Comparison of ENCODE assay signal across 10 cellular contexts in genomic region chr6:154447929-154448328, GRCh38.
DNase-seq lines count a peak whose midpoint lies in the region; ATAC-seq and TF ChIP-seq lines count a peak whose summit lies in the region.
"Had no signal": no experiment of that assay in that cellular context is flagged by ENCODE, and none has a peak within 500 bp of the region (broad histone marks: within the 10 kb centered on the region; RNA-seq: fewer than 3 reads in every experiment).

No MANE protein-coding gene starts in this region.

- peak overlapping the region in 3 of 4 donors; percentile 43 to 69 (median 54) for H3K27ac ChIP-seq in esophagus squamous epithelium
- peak overlapping the region; percentile 61 for H3K27ac ChIP-seq in stomach smooth muscle (ENCODE audit: low read length)

- 61 to 68% methylated on average over 2 of the region's 2 CpGs for WGBS in esophagus squamous epithelium, 2 donors

- ATAC-seq in GM18505 (IDR thresholded peaks at IDR 0.05; ENCODE audit: unreplicated experiment) (no peak), HG02840 (IDR thresholded peaks at IDR 0.05; ENCODE audit: low FRiP score, unreplicated experiment) (no peak)

- intact Hi-C loops in esophagus squamous epithelium (cut with DNase I): no loop called here

- peak overlapping the region; percentile 43 to 54 for H3K9ac ChIP-seq in stomach smooth muscle (ENCODE audit: low read length in 2 of 2)

- H3K4me1 ChIP-seq in esophagus squamous epithelium (peaks cover 0 to 24% (median 3%) of the 10 kb centered on the region in 3 donors), stomach smooth muscle (ENCODE audit: control insufficient read depth, insufficient read depth, low read length) (peaks cover 24% of the 10 kb centered on the region)

- H3K9me3 ChIP-seq in esophagus squamous epithelium (no peaks in the 10 kb centered on the region), stomach smooth muscle (ENCODE audit: control insufficient read depth in 2 of 2, low read length in 2 of 2) (no peaks in the 10 kb centered on the region)

- peaks cover 0 to 25% (median 0%) of the 10 kb centered on the region in 3 donors for H3K36me3 ChIP-seq in esophagus squamous epithelium
- no peaks in the 10 kb centered on the region for H3K36me3 ChIP-seq in stomach smooth muscle (ENCODE audit: control insufficient read depth in 2 of 2, insufficient read depth in 2 of 2, low read length in 2 of 2)

- TF ChIP-seq CTCF in esophagus squamous epithelium (IDR thresholded peaks at IDR 0.05): no peak

- H3K27me3 ChIP-seq in esophagus squamous epithelium (no peaks in the 10 kb centered on the region), stomach smooth muscle (ENCODE audit: control insufficient read depth in 1 of 2, insufficient read depth in 2 of 2, low read length in 2 of 2) (no peaks in the 10 kb centered on the region)

- DNase-seq in NCI-H1092 (lab: John Stamatoyannopoulos, UW) (peak; percentile 16), NCI-H774 (lab: John Stamatoyannopoulos, UW) (peak; percentile 70), esophagus squamous epithelium (lab: John Stamatoyannopoulos, UW) (no peak), NAMALWA (ENCODE audit: low spot score) (no peak)
- DNase-seq: NCI-H1930; stimulated activated naive CD4-positive, alpha-beta T cell treated with Interleukin-2 at 50 U/mL for 16 hours; T-helper 1 cell had no signal

- no peak overlapping the region for H3K4me3 ChIP-seq in esophagus squamous epithelium
- H3K4me3 ChIP-seq in stomach smooth muscle (ENCODE audit: low read length in 2 of 2): peak overlapping the region; percentile 12 to 58

- no peak for TF ChIP-seq POLR2A in esophagus squamous epithelium (IDR thresholded peaks at IDR 0.05)
- TF ChIP-seq POLR2A in GM18505 (IDR thresholded peaks at IDR 0.05; ENCODE audit: borderline replicate concordance, extremely low read depth, insufficient read depth, insufficient read length): no peak

Comparison
In these comparisons a context has a peak if more than half of its experiments do, and no peak if none do; other contexts are left out.
1. DNase-seq: peak in NCI-H1092 (single experiment) and NCI-H774 (single experiment); none in esophagus squamous epithelium (single experiment) and NAMALWA (single experiment).
2. H3K4me3 ChIP-seq: peak in stomach smooth muscle (2 of 2); none in esophagus squamous epithelium (0 of 4).